Comparison of ENCODE assay signal across 12 cellular contexts in genomic region chr12:68497112-68497511, GRCh38.
DNase-seq lines count a peak whose midpoint lies in the region; ATAC-seq, FAIRE-seq and TF ChIP-seq lines count a peak whose summit lies in the region.
"Had no signal": no experiment of that assay in that cellular context is flagged by ENCODE, and none has a peak within 500 bp of the region (broad histone marks: within the 10 kb centered on the region; RNA-seq: fewer than 3 reads in every experiment).

No MANE protein-coding gene starts in this region.

- H3K36me3 ChIP-seq in gastrocnemius medialis: no peaks in the 10 kb centered on the region
- H3K36me3 ChIP-seq: esophagus squamous epithelium had no signal

- peak; percentile 57 for FAIRE-seq in GM18507 (lab: Jason Lieb, UNC)
- FAIRE-seq: H1 had no signal

- H3K36me3 Mint-ChIP-seq in T-cell: no peaks in the 10 kb centered on the region
- no peaks in the 10 kb centered on the region for H3K36me3 Mint-ChIP-seq in natural killer cell treated with Interleukin-12 subunit alpha and Interleukin-12 subunit beta and Interleukin-15 and Interleukin-18, amount 100 ng/mL, for 72 hours

- DNase-seq in GM18507 (ENCODE audit: extremely low spot score, insufficient read length, low read depth) (no peak), T-cell (no peak), D341Med (ENCODE audit: low spot score) (no peak), gastrocnemius medialis (no peak), NCI-H1930 (lab: John Stamatoyannopoulos, UW) (no peak)
- no peak for DNase-seq in natural killer cell treated with Interleukin-12 subunit alpha and Interleukin-12 subunit beta and Interleukin-15 and Interleukin-18, amount 100 ng/mL, for 72 hours (ENCODE audit: low spot score)
- no peak for DNase-seq in effector CD4-positive, alpha-beta T cell
- DNase-seq: esophagus squamous epithelium, NCI-H345, Right ventricle myocardium superior had no signal

- no peak overlapping the region for H3K4me3 ChIP-seq in gastrocnemius medialis

- H3K4me1 Mint-ChIP-seq in T-cell: peaks cover 9 to 25% (median 16%) of the 10 kb centered on the region in 3 donors
- H3K4me1 Mint-ChIP-seq in natural killer cell treated with Interleukin-12 subunit alpha and Interleukin-12 subunit beta and Interleukin-15 and Interleukin-18, amount 100 ng/mL, for 72 hours (ENCODE audit: low read depth in 2 of 2): peaks cover 40 to 50% of the 10 kb centered on the region in 2 donors

- H3K4me1 ChIP-seq in gastrocnemius medialis: peaks cover 4 to 6% of the 10 kb centered on the region in 2 donors

- H3K9me3 Mint-ChIP-seq in T-cell: no peaks in the 10 kb centered on the region
- no peaks in the 10 kb centered on the region for H3K9me3 Mint-ChIP-seq in natural killer cell treated with Interleukin-12 subunit alpha and Interleukin-12 subunit beta and Interleukin-15 and Interleukin-18, amount 100 ng/mL, for 72 hours

- in situ Hi-C loops in gastrocnemius medialis (cut with MboI; ENCODE audit: low sequenced_read_pairs in 4 of 4): no loop called here

- H3K9me3 ChIP-seq in gastrocnemius medialis: no peaks in the 10 kb centered on the region
- H3K9me3 ChIP-seq: esophagus squamous epithelium had no signal

- ATAC-seq in GM21529 (IDR thresholded peaks at IDR 0.05; ENCODE audit: unreplicated experiment) (peak; percentile 66), T-cell (replicated peaks in 1 of 4) (no peak), gastrocnemius medialis (no peak)
- peak; percentile 84 to 87 for ATAC-seq in natural killer cell treated with Interleukin-12 subunit alpha and Interleukin-12 subunit beta and Interleukin-15 and Interleukin-18, amount 100 ng/mL, for 72 hours

- no peak for TF ChIP-seq POLR2A in gastrocnemius medialis (IDR thresholded peaks at IDR 0.05)

- no peaks in the 10 kb centered on the region for H3K27me3 Mint-ChIP-seq in T-cell
- no peaks in the 10 kb centered on the region for H3K27me3 Mint-ChIP-seq in natural killer cell treated with Interleukin-12 subunit alpha and Interleukin-12 subunit beta and Interleukin-15 and Interleukin-18, amount 100 ng/mL, for 72 hours

- no peaks in the 10 kb centered on the region for H3K27me3 ChIP-seq in gastrocnemius medialis

- H3K27ac ChIP-seq in gastrocnemius medialis: no peak overlapping the region

- H3K4me3 Mint-ChIP-seq in T-cell: peak overlapping the region; percentile 6 to 44 (median 39)
- H3K4me3 Mint-ChIP-seq in natural killer cell treated with Interleukin-12 subunit alpha and Interleukin-12 subunit beta and Interleukin-15 and Interleukin-18, amount 100 ng/mL, for 72 hours: peak overlapping the region; percentile 90

- intact Hi-C loops in gastrocnemius medialis (cut with DNase I; ENCODE audit: low total_unique reads): loop anchor here (5.0 kb wide), 1 partner anchor 140 kb away; no protein-coding TSS in a partner anchor

- POLR2A ChIA-PET in T-cell (lab: Charles Lee): no interaction called here

- peak overlapping the region in 1 of 2 donors; percentile 14 for H3K27ac Mint-ChIP-seq in T-cell
- peak overlapping the region; percentile 97 to 98 for H3K27ac Mint-ChIP-seq in natural killer cell treated with Interleukin-12 subunit alpha and Interleukin-12 subunit beta and Interleukin-15 and Interleukin-18, amount 100 ng/mL, for 72 hours

- CTCF ChIA-PET in T-cell (lab: Charles Lee): no interaction called here

- TF ChIP-seq CTCF in gastrocnemius medialis (IDR thresholded peaks at IDR 0.05 in 4 of 5, conservative IDR thresholded peaks at IDR 0.05 in 1 of 5): no peak

Comparison
In these comparisons a context has a peak if more than half of its experiments do, and no peak if none do; other contexts are left out.
1. ATAC-seq: peak in GM21529 (single experiment) and natural killer cell treated with Interleukin-12 subunit alpha and Interleukin-12 subunit beta and Interleukin-15 and Interleukin-18, amount 100 ng/mL, for 72 hours (2 of 2); none in T-cell (0 of 4) and gastrocnemius medialis (0 of 2).